ENCODE assay signal across 20 cellular contexts in the genomic region with DNA sequence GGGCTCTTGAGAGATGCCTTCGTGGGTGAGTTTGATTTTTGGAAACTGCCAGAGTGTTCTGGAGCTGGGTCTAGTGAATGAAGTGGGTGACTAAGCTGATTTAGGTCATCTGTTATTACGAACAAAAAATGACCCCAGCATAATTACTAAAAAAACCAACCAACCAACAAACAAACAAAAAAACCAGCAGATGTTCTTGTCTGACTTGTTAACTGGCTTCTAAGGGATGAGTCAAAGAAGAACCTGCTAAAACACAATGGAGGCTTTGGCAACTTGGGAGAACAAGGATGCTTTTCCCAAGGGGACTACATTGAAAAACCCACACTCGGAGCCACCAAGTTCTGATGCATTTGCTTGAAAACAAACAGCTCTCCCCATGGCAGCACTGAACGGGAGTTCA. TPM values are rescaled to one million over a fixed set of nuclear protein-coding genes. Genes with fewer than 3 reads are reported as not detected.
DNase-seq lines count a peak whose midpoint lies in the region; ATAC-seq and TF ChIP-seq lines count a peak whose summit lies in the region.
"Had no signal": no experiment of that assay in that cellular context is flagged by ENCODE, and none has a peak within 500 bp of the region (broad histone marks: within the 10 kb centered on the region; RNA-seq: fewer than 3 reads in every experiment).

No MANE protein-coding gene starts in this region.

- in situ Hi-C loops in HAP-1 (cut with MboI; ENCODE audit: low sequenced_read_pairs) = no loop called here

- peaks cover 0 to 55% of the 10 kb centered on the region in 2 donors for H3K4me1 ChIP-seq in right atrium auricular region
- peaks cover 6 to 29% of the 10 kb centered on the region in 2 donors for H3K4me1 ChIP-seq in uterus
- H3K4me1 ChIP-seq in HAP-1 = peaks cover 6% of the 10 kb centered on the region

- peak overlapping the region in 2 of 3 experiments; percentile 16 to 24 for H3K27ac Mint-ChIP-seq in nephron
- H3K27ac Mint-ChIP-seq: activated naive CD8-positive, alpha-beta T cell treated with anti-CD3 and anti-CD28 coated beads, Interleukin-2, amount 50 U/mL, for 24 hours; stimulated activated naive B cell treated with anti-CD40 and anti-IgM and Interleukin-4, amounts not matched to agents 10 μg/mL and 1 μg/mL and 100 μg/mL, for 72 hours had no signal

- H3K36me3 Mint-ChIP-seq in nephron (ENCODE audit: low read depth) = peaks cover 17% of the 10 kb centered on the region

- H3K4me3 ChIP-seq in right atrium auricular region (no peak overlapping the region), cardiac fibroblast (replicated peaks in 1 of 2; ENCODE audit: low read depth in 2 of 2, low read length in 2 of 2) (no peak overlapping the region), uterus (no peak overlapping the region), HAP-1 (no peak overlapping the region)

- H3K27me3 ChIP-seq in right atrium auricular region (no peaks in the 10 kb centered on the region), uterus (no peaks in the 10 kb centered on the region), HAP-1 (ENCODE audit: low read depth) (no peaks in the 10 kb centered on the region)

- no peak for TF ChIP-seq CTCF in right atrium auricular region (IDR thresholded peaks at IDR 0.05)
- no peak for TF ChIP-seq CTCF in cardiac fibroblast (IDR thresholded peaks at IDR 0.05; ENCODE audit: low read depth, low read length)
- TF ChIP-seq CTCF in nephron (IDR thresholded peaks at IDR 0.05; ENCODE audit: unreplicated experiment in 3 of 3) = no peak
- no peak for TF ChIP-seq CTCF in uterus (IDR thresholded peaks at IDR 0.05)

- intact Hi-C loops in left cardiac atrium (cut with DNase I) = no loop called here
- intact Hi-C loops in uterus (cut with DNase I; ENCODE audit: low total_unique reads) = no loop called here

- H3K9me3 Mint-ChIP-seq in nephron = no peaks in the 10 kb centered on the region
- H3K9me3 Mint-ChIP-seq: activated naive CD8-positive, alpha-beta T cell treated with anti-CD3 and anti-CD28 coated beads, Interleukin-2, amount 50 U/mL, for 24 hours; CD8-positive, alpha-beta memory T cell; stimulated activated naive B cell treated with anti-CD40 and anti-IgM and Interleukin-4, amounts not matched to agents 10 μg/mL and 1 μg/mL and 100 μg/mL, for 72 hours had no signal

- no peak overlapping the region for H3K4me3 Mint-ChIP-seq in nephron
- H3K4me3 Mint-ChIP-seq: activated naive CD8-positive, alpha-beta T cell treated with anti-CD3 and anti-CD28 coated beads, Interleukin-2, amount 50 U/mL, for 24 hours; CD8-positive, alpha-beta memory T cell; stimulated activated naive B cell treated with anti-CD40 and anti-IgM and Interleukin-4, amounts not matched to agents 10 μg/mL and 1 μg/mL and 100 μg/mL, for 72 hours had no signal

- H3K4me1 Mint-ChIP-seq in nephron = peaks cover 35% of the 10 kb centered on the region

- peak overlapping the region; percentile 54 to 79 for H3K27ac ChIP-seq in right atrium auricular region
- peak overlapping the region; percentile 74 to 86 for H3K27ac ChIP-seq in uterus
- H3K27ac ChIP-seq: VCaP had no signal

- no peaks in the 10 kb centered on the region for H3K27me3 Mint-ChIP-seq in nephron (ENCODE audit: low read depth)
- H3K27me3 Mint-ChIP-seq: activated naive CD8-positive, alpha-beta T cell treated with anti-CD3 and anti-CD28 coated beads, Interleukin-2, amount 50 U/mL, for 24 hours; stimulated activated naive B cell treated with anti-CD40 and anti-IgM and Interleukin-4, amounts not matched to agents 10 μg/mL and 1 μg/mL and 100 μg/mL, for 72 hours had no signal

- H3K36me3 ChIP-seq in right atrium auricular region (peaks cover 20% of the 10 kb centered on the region), uterus (no peaks in the 10 kb centered on the region), HAP-1 (replicated peaks) (peaks cover 8% of the 10 kb centered on the region)

- TF ChIP-seq POLR2A in uterus (IDR thresholded peaks at IDR 0.05) = no peak

- ATAC-seq in left cardiac atrium = no peak
- ATAC-seq: activated naive CD8-positive, alpha-beta T cell treated with anti-CD3 and anti-CD28 coated beads, Interleukin-2, amount 50 U/mL, for 24 hours; stimulated activated naive B cell treated with anti-CD40 and anti-IgM and Interleukin-4, amounts not matched to agents 10 μg/mL and 1 μg/mL and 100 μg/mL, for 72 hours had no signal

- no peak for DNase-seq in right atrium auricular region (ENCODE audit: low spot score)
- no peak for DNase-seq in left cardiac atrium
- DNase-seq in cardiac fibroblast (ENCODE audit: low read depth in 2 of 2) = peak; percentile 42 to 85
- DNase-seq in uterus = no peak
- DNase-seq in HAP-1 (ENCODE audit: low spot score in 2 of 2) = no peak
- no peak for DNase-seq in dermis blood vessel endothelial cell
- DNase-seq in amygdala (lab: John Stamatoyannopoulos, UW) = no peak
- DNase-seq: activated naive CD8-positive, alpha-beta T cell treated with anti-CD3 and anti-CD28 coated beads, Interleukin-2, amount 50 U/mL, for 24 hours; caudate nucleus; CD8-positive, alpha-beta memory T cell; effector CD4-positive, alpha-beta T cell; midbrain; MV-4-11; NCI-H2029 treated with DMSO at 0.1 percent for 48 hours; NCI-H510A; stimulated activated naive B cell treated with anti-CD40 and anti-IgM and Interleukin-4, amounts not matched to agents 10 μg/mL and 1 μg/mL and 100 μg/mL, for 72 hours had no signal

- H3K9me3 ChIP-seq in right atrium auricular region (no peaks in the 10 kb centered on the region), uterus (no peaks in the 10 kb centered on the region), HAP-1 (no peaks in the 10 kb centered on the region)

RNA-seq across cellular contexts. Expression of gene TACR2, which starts 11.5 kb away (rescaled TPM):
- total RNA-seq in right atrium auricular region (under 1 TPM; 0.24 to 0.41 TPM), left cardiac atrium (under 1 TPM; 0.24 to 0.31 TPM), uterus (10 to 100 TPM in 2 of 4 donors, 1 to 10 TPM in 1, under 1 TPM in 1; 0.28 to 35.0 (median 13.8) TPM), dermis blood vessel endothelial cell (0.09 and 0.34 TPM in 2 replicates)
- total RNA-seq: CD8-positive, alpha-beta memory T cell; H4; T-helper 1 cell treated with Interleukin-12 subunit alpha and Interleukin-12 subunit beta and Interleukin-4 antibody, amounts not matched to agents 30 ng/mL and 1 ng/mL, for 36 hours had no signal

RNA-seq across cellular contexts. Expression of gene TSPAN15, which starts 46.0 kb away (rescaled TPM):
- total RNA-seq in right atrium auricular region (1 to 10 TPM; 6.6 to 7.7 TPM), left cardiac atrium (10 to 100 TPM; 11.0 to 17.3 TPM), uterus (10 to 100 TPM; 17.2 to 58.1 (median 24.4) TPM), dermis blood vessel endothelial cell (108 and 175 TPM in 2 replicates)
- total RNA-seq: H4 had no signal

Comparison
In these comparisons a context has a peak if more than half of its experiments do, and no peak if none do; other contexts are left out.
1. DNase-seq: peak in cardiac fibroblast (2 of 2); none in right atrium auricular region (single experiment), left cardiac atrium (single experiment), uterus (0 of 2), HAP-1 (0 of 2), dermis blood vessel endothelial cell (single experiment) and amygdala (0 of 56).